ENCODE assay signal across 8 cellular contexts in genomic region chr19:16078311-16078758, GRCh38. TPM values are rescaled to one million over a fixed set of nuclear protein-coding genes. Genes with fewer than 3 reads are reported as not detected.
A peak's percentile ranks its signal among the peaks of the same experiment; 100 is the strongest.
DNase-seq lines count a peak whose midpoint lies in the region; ATAC-seq and TF ChIP-seq lines count a peak whose summit lies in the region.

No MANE protein-coding gene starts in this region.

- H3K4me1 ChIP-seq in mesendoderm (ENCODE audit: control insufficient read depth, low read depth, low read length) (peaks cover 4% of the 10 kb centered on the region), upper lobe of right lung (peaks cover 51% of the 10 kb centered on the region)

- H3K9ac ChIP-seq in SK-N-MC (ENCODE audit: insufficient read length), result peak overlapping the region; percentile 99
- peak overlapping the region; percentile 86 for H3K9ac ChIP-seq in mesendoderm (ENCODE audit: low read length)

- peak overlapping the region; percentile 92 for H2AK5ac ChIP-seq in mesendoderm (ENCODE audit: low read length)

- peak overlapping the region; percentile 79 for H3K4me2 ChIP-seq in mesendoderm (ENCODE audit: low read length)

- H2BK15ac ChIP-seq in mesendoderm (replicated peaks; ENCODE audit: low read depth), result no peak overlapping the region

- peak overlapping the region; percentile 58 for H2BK5ac ChIP-seq in mesendoderm (ENCODE audit: low read length)

- H3K18ac ChIP-seq in mesendoderm (ENCODE audit: low read length), result peak overlapping the region; percentile 91

- peak overlapping the region; percentile 58 for H3K4ac ChIP-seq in mesendoderm (ENCODE audit: low read depth, low read length)

- peak; percentile 34 for DNase-seq in SK-N-MC (ENCODE audit: low read depth, low spot score)
- DNase-seq in choroid plexus epithelial cell (ENCODE audit: low read depth), result peak; percentile 58
- DNase-seq in mesendoderm, result peak; percentile 74
- peak; percentile 32 for DNase-seq in upper lobe of right lung
- DNase-seq in globus pallidus (ENCODE audit: low spot score), result no peak
- DNase-seq in DMS114 treated with DMSO at 0.1 percent for 48 hours (lab: John Stamatoyannopoulos, UW; ENCODE audit: unreplicated experiment), result no peak
- no peak for DNase-seq in stimulated activated CD4-positive, alpha-beta T cell treated with anti-CD3 and anti-CD28 coated beads, Interleukin-12 subunit alpha, Interleukin-12 subunit beta, amount 100 ng/mL, for 4 hours

- H2BK120ac ChIP-seq in mesendoderm (ENCODE audit: low read depth, low read length), result peak overlapping the region; percentile 1

- intact Hi-C loops in upper lobe of right lung (cut with DNase I), result no loop called here

- peak overlapping the region; percentile 82 for H4K8ac ChIP-seq in mesendoderm (ENCODE audit: low read depth, low read length)

- H3K27ac ChIP-seq in SK-N-MC (peak overlapping the region; percentile 100), mesendoderm (ENCODE audit: low read depth, low read length) (peak overlapping the region; percentile 93), upper lobe of right lung (peak overlapping the region; percentile 97)

- peaks cover 12% of the 10 kb centered on the region for H3K79me1 ChIP-seq in mesendoderm (ENCODE audit: low read length)

- no peak for TF ChIP-seq CTCF in choroid plexus epithelial cell (conservative IDR thresholded peaks at IDR 0.05; ENCODE audit: low read depth, low read length)
- no peak for TF ChIP-seq CTCF in upper lobe of right lung (IDR thresholded peaks at IDR 0.05)

- peaks cover 37% of the 10 kb centered on the region for H3K36me3 ChIP-seq in SK-N-MC (ENCODE audit: insufficient read depth, low read length)
- peaks cover 7% of the 10 kb centered on the region for H3K36me3 ChIP-seq in mesendoderm (ENCODE audit: control insufficient read depth, insufficient read depth, low read length)
- peaks cover 27% of the 10 kb centered on the region for H3K36me3 ChIP-seq in upper lobe of right lung

- peak overlapping the region; percentile 91 for H3K23ac ChIP-seq in mesendoderm (ENCODE audit: low read length)

- no peaks in the 10 kb centered on the region for H3K27me3 ChIP-seq in mesendoderm (ENCODE audit: insufficient read depth, low read length, poor library complexity)
- no peaks in the 10 kb centered on the region for H3K27me3 ChIP-seq in upper lobe of right lung

- H3K79me2 ChIP-seq in mesendoderm (ENCODE audit: control insufficient read depth, insufficient read depth, low read length), result peaks cover 59% of the 10 kb centered on the region

- peak overlapping the region; percentile 97 for H3K56ac ChIP-seq in mesendoderm (ENCODE audit: low read length)

- H3K4me3 ChIP-seq in SK-N-MC (peak overlapping the region; percentile 87), choroid plexus epithelial cell (ENCODE audit: low read depth, low read length) (peak overlapping the region; percentile 93), mesendoderm (ENCODE audit: low read length) (peak overlapping the region; percentile 46), upper lobe of right lung (peak overlapping the region; percentile 93)

- H4K5ac ChIP-seq in mesendoderm (ENCODE audit: low read length), result no peak overlapping the region

- H3K9me3 ChIP-seq in SK-N-MC (ENCODE audit: low read depth, low read length) (no peaks in the 10 kb centered on the region), upper lobe of right lung (no peaks in the 10 kb centered on the region)

- no CpG with 5 or more reads among the region's 9 CpGs for WGBS in mesendoderm (ENCODE audit: extremely low coverage, insufficient coverage, low lambda C conversion rate)

- ATAC-seq in GM18873 (IDR thresholded peaks at IDR 0.05; ENCODE audit: low FRiP score, unreplicated experiment) (peak; percentile 1), upper lobe of right lung (no peak)

RNA-seq across cellular contexts. Expression of gene TPM4, which starts 2.0 kb away (rescaled TPM):
- polyA plus RNA-seq in mesendoderm (2013, experiment 1 of 2), result 604 TPM
- 628 TPM for polyA plus RNA-seq in mesendoderm (2013, experiment 2 of 2)
- 386 TPM for total RNA-seq in upper lobe of right lung

RNA-seq across cellular contexts. Expression of gene RAB8A, which starts 33.4 kb away (rescaled TPM):
- 61.3 TPM for polyA plus RNA-seq in mesendoderm (2013, experiment 1 of 2)
- polyA plus RNA-seq in mesendoderm (2013, experiment 2 of 2), result 61.3 TPM
- total RNA-seq in upper lobe of right lung, result 101 TPM

Comparison
In these comparisons a context has a peak if more than half of its experiments do, and no peak if none do; other contexts are left out.
1. DNase-seq: peak in SK-N-MC (single experiment), choroid plexus epithelial cell (single experiment), mesendoderm (single experiment) and upper lobe of right lung (single experiment); none in globus pallidus (single experiment), DMS114 treated with DMSO at 0.1 percent for 48 hours (single experiment) and stimulated activated CD4-positive, alpha-beta T cell treated with anti-CD3 and anti-CD28 coated beads, Interleukin-12 subunit alpha, Interleukin-12 subunit beta, amount 100 ng/mL, for 4 hours (single experiment).
2. Peak in every context shown above with its lines, with median percentiles within 50 percentile points of each other: H3K27ac ChIP-seq and H3K4me3 ChIP-seq.